Comparison of ENCODE assay signal across 15 cellular contexts in the genomic region with DNA sequence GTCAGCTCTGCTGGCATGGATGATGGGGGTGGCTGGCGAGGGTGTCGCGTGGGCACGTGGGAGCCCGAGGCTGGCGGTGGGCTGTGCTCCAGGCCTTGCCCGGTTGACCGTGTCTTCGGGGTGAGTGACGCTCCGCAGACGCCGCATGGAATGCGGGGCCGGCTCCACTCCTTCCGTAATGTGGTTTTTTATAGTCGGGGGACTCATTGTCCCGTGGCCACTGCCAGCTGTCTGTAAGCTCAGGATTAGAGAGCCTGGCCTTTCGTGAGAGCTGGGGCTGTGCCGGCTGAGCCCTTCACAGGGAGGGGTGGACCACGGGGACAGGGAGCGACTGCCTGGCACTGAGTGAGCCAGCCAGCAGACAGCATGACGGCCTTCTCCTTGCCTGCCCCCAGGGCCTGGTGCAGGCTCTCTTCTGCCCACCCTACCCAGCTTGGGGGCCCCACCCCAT. TPM values are rescaled to one million over a fixed set of nuclear protein-coding genes. Genes with fewer than 3 reads are reported as not detected.
DNase-seq lines count a peak whose midpoint lies in the region; ATAC-seq, FAIRE-seq and TF ChIP-seq lines count a peak whose summit lies in the region.
"Had no signal": no experiment of that assay in that cellular context is flagged by ENCODE, and none has a peak within 500 bp of the region (broad histone marks: within the 10 kb centered on the region; RNA-seq: fewer than 3 reads in every experiment).

No MANE protein-coding gene starts in this region.

- DNase-seq in G401 (ENCODE audit: low spot score): peak; percentile 42
- DNase-seq in RWPE2 (ENCODE audit: low spot score): no peak
- peak; percentile 80 to 84 for DNase-seq in heart right ventricle
- peak; percentile 57 for DNase-seq in smooth muscle cell (lab: John Stamatoyannopoulos, UW; ENCODE audit: unreplicated experiment)
- DNase-seq in AML-193 (lab: John Stamatoyannopoulos, UW): no peak
- no peak for DNase-seq in GM19239 (ENCODE audit: insufficient read length, low spot score)
- DNase-seq in amniotic stem cell (lab: John Stamatoyannopoulos, UW): no peak
- DNase-seq: activated naive CD8-positive, alpha-beta T cell treated with anti-CD3 and anti-CD28 coated beads, Interleukin-2, amount 50 U/mL, for 24 hours; DMS79 treated with DMSO at 0.1 percent for 48 hours; effector memory CD4-positive, alpha-beta T cell; naive thymus-derived CD4-positive, alpha-beta T cell; NCI-H1436; stimulated activated CD4-positive, alpha-beta T cell treated with anti-CD3 and anti-CD28 coated beads, Interleukin-12 subunit alpha, Interleukin-12 subunit beta, amount 100 ng/mL, for 4 hours had no signal

- no peak for ATAC-seq in RWPE2 (ENCODE audit: low read depth)
- peak; percentile 62 to 84 (median 74) for ATAC-seq in heart right ventricle
- no peak for ATAC-seq in GM18861 (IDR thresholded peaks at IDR 0.05; ENCODE audit: unreplicated experiment)
- ATAC-seq: activated naive CD8-positive, alpha-beta T cell treated with anti-CD3 and anti-CD28 coated beads, Interleukin-2, amount 50 U/mL, for 24 hours; naive thymus-derived CD4-positive, alpha-beta T cell had no signal

- in situ Hi-C loops in G401 (cut with HindIII; ENCODE audit: low sequenced_read_pairs): no loop called here

- peaks cover 3% of the 10 kb centered on the region for H3F3A ChIP-seq in smooth muscle cell (ENCODE audit: low read depth)

- no peaks in the 10 kb centered on the region for H3K79me2 ChIP-seq in smooth muscle cell (ENCODE audit: low read depth)

- H3K36me3 ChIP-seq in RWPE2 (ENCODE audit: low read depth): no peaks in the 10 kb centered on the region
- peaks cover 0 to 4% (median 0%) of the 10 kb centered on the region in 9 donors for H3K36me3 ChIP-seq in heart right ventricle
- no peaks in the 10 kb centered on the region for H3K36me3 ChIP-seq in smooth muscle cell (ENCODE audit: low read depth)

- no peaks in the 10 kb centered on the region for H4K20me1 ChIP-seq in smooth muscle cell (ENCODE audit: low read depth)

- H3K4me3 ChIP-seq in RWPE2 (ENCODE audit: severe bottlenecking) (peak overlapping the region; percentile 33), heart right ventricle (no peak overlapping the region), smooth muscle cell (no peak overlapping the region)

- no peak overlapping the region for H2AFZ ChIP-seq in smooth muscle cell (ENCODE audit: low read depth)

- no peak for TF ChIP-seq CTCF in RWPE2 (IDR thresholded peaks at IDR 0.05; ENCODE audit: poor library complexity, severe bottlenecking)
- TF ChIP-seq CTCF in heart right ventricle (IDR thresholded peaks at IDR 0.05): no peak
- TF ChIP-seq CTCF in smooth muscle cell (IDR thresholded peaks at IDR 0.05; ENCODE audit: borderline replicate concordance, insufficient read depth, poor library complexity, severe bottlenecking): no peak

- no peak overlapping the region for H3K9ac ChIP-seq in smooth muscle cell (ENCODE audit: low read depth)

- no peaks in the 10 kb centered on the region for H3K27me3 ChIP-seq in RWPE2 (ENCODE audit: insufficient read depth, poor library complexity, severe bottlenecking)
- peaks cover 0 to 54% (median 38%) of the 10 kb centered on the region in 7 donors for H3K27me3 ChIP-seq in heart right ventricle
- no peaks in the 10 kb centered on the region for H3K27me3 ChIP-seq in smooth muscle cell (ENCODE audit: low read depth)

- H3K9me3 ChIP-seq in RWPE2 (ENCODE audit: severe bottlenecking) (no peaks in the 10 kb centered on the region), heart right ventricle (no peaks in the 10 kb centered on the region), smooth muscle cell (replicated peaks; ENCODE audit: low read depth) (no peaks in the 10 kb centered on the region)

- 25 to 34% methylated on average over 23 of the region's 23 CpGs for WGBS in heart right ventricle, 2 donors
- 9% methylated on average over 21 of the region's 23 CpGs for WGBS in smooth muscle cell (ENCODE audit: low lambda C conversion rate)

- intact Hi-C loops in heart right ventricle (cut with DNase I): no loop called here

- H3K4me2 ChIP-seq in smooth muscle cell: peak overlapping the region; percentile 50

- H3K4me1 ChIP-seq in RWPE2 (ENCODE audit: insufficient read depth, poor library complexity, severe bottlenecking): peaks cover 8% of the 10 kb centered on the region
- peaks cover 18 to 84% (median 55%) of the 10 kb centered on the region in 9 donors for H3K4me1 ChIP-seq in heart right ventricle
- H3K4me1 ChIP-seq in smooth muscle cell (ENCODE audit: low read depth): peaks cover 21% of the 10 kb centered on the region

- FAIRE-seq in GM19239 (lab: Jason Lieb, UNC): no peak

- H3K27ac ChIP-seq in RWPE2 (ENCODE audit: poor library complexity, severe bottlenecking) (peak overlapping the region; percentile 83), heart right ventricle (peak overlapping the region; percentile 71 to 100 (median 92)), smooth muscle cell (ENCODE audit: low read depth) (no peak overlapping the region)

RNA-seq across cellular contexts. Expression of a gene that starts 20.4 kb away (rescaled TPM):
- 2.8 TPM in 1 of 2 replicates, not detected in the other for total RNA-seq in G401 (2014; rRNA removed; shearing (Covaris generic))
- total RNA-seq in heart right ventricle (10 to 100 TPM; 30.3 to 60.0 (median 37.2) TPM), smooth muscle cell (not detected in 2 replicates)
- polyA plus RNA-seq in heart right ventricle (10 to 100 TPM; 61.5 to 89.7 TPM), smooth muscle cell (1.4 TPM in 1 of 2 replicates, not detected in the other)
- total RNA-seq: naive thymus-derived CD4-positive, alpha-beta T cell; T-helper 2 cell treated with Interferon-gamma antibody and Interleukin-4, amounts not matched to agents 100 ng/mL and 5 ng/mL, for 36 hours had no signal
- polyA plus RNA-seq: naive thymus-derived CD4-positive, alpha-beta T cell had no signal

RNA-seq across cellular contexts. Expression of a gene that starts 41.7 kb away (rescaled TPM):
- total RNA-seq in G401 (2014; rRNA removed; shearing (Covaris generic)): not detected in 2 replicates
- total RNA-seq in heart right ventricle: under 1 TPM in 6 of 10 donors, not detected in 4; 0.15 to 0.59 (median 0.36) TPM
- polyA plus RNA-seq in heart right ventricle: 1 to 10 TPM; 1.0 to 1.1 TPM
- 0.27 and 0.58 TPM in 2 replicates for total RNA-seq in smooth muscle cell
- polyA plus RNA-seq in smooth muscle cell: not detected in 2 replicates
- total RNA-seq: T-helper 2 cell treated with Interferon-gamma antibody and Interleukin-4, amounts not matched to agents 100 ng/mL and 5 ng/mL, for 36 hours had no signal
- polyA plus RNA-seq: naive thymus-derived CD4-positive, alpha-beta T cell had no signal

RNA-seq across cellular contexts. Expression of a gene that starts 48.7 kb away (rescaled TPM):
- 105 and 131 TPM in 2 replicates for total RNA-seq in G401 (2014; rRNA removed; shearing (Covaris generic))
- total RNA-seq in heart right ventricle (100 to 1,000 TPM; 234 to 392 (median 345) TPM), smooth muscle cell (82.6 and 87.0 TPM in 2 replicates)
- polyA plus RNA-seq in heart right ventricle (100 to 1,000 TPM in 1 of 2 donors, 10 to 100 TPM in 1; 49.9 to 418 TPM), smooth muscle cell (277 and 293 TPM in 2 replicates)

Comparison
In these comparisons a context has a peak if more than half of its experiments do, and no peak if none do; other contexts are left out.
1. DNase-seq: peak in G401 (single experiment), heart right ventricle (2 of 2) and smooth muscle cell (single experiment); none in RWPE2 (single experiment), AML-193 (0 of 2), GM19239 (single experiment) and amniotic stem cell (single experiment).
2. ATAC-seq: peak in heart right ventricle (8 of 8); none in RWPE2 (single experiment) and GM18861 (single experiment).